Comparison of ENCODE assay signal across 21 cellular contexts in the genomic region with DNA sequence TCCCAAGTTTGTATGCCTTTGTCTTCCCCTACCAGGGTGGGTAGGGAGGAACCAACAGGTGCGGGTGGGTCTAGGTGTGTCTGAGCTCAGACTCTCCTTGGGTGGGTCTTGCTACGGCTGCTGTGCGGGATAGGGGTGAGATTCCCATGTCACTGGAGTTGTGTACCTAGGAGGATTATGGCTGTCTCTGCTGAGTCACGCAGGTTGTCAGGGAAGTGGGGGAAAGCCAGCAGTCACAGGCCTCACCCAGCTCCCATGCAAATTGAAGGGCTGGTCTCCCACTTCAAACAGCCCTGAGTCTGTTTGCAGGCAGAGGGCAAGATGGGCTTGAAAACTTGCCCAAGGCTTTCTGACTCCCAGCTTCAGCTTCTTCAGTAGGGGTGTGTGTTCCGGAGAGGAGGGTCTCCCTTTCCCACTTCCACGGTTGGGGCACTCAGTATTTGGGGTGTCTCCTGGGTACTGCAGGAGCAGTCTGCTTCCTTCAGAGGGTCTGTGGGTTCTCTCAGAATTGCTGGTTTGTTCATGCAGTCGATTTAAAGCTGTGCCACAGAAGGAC.
"Had no signal": no experiment of that assay in that cellular context is flagged by ENCODE, and none has a peak within 500 bp of the region (broad histone marks: within the 10 kb centered on the region; RNA-seq: fewer than 3 reads in every experiment).

No MANE protein-coding gene starts in this region.

- H3K9me3 ChIP-seq: right lobe of liver, testis, upper lobe of right lung had no signal

- H3K4me1 ChIP-seq: adrenal gland, breast epithelium, parathyroid adenoma, right lobe of liver, stomach, testis, upper lobe of right lung had no signal

- FAIRE-seq: astrocyte, endothelial cell of umbilical vein had no signal

- H3K79me2 ChIP-seq: parathyroid adenoma had no signal

- H3K27ac ChIP-seq: adrenal gland, breast epithelium, parathyroid adenoma, right lobe of liver, stomach, testis, upper lobe of right lung had no signal

- DNase-seq: activated CD4-positive, alpha-beta T cell treated with anti-CD3 and anti-CD28 coated beads for 1 hour; activated gamma-delta T cell treated with Interleukin-2 at 50 U/mL for 16 hours; adrenal gland; effector CD8-positive, alpha-beta T cell; foreskin melanocyte; glutamatergic neuron; hypothalamus; midbrain; right lobe of liver; stimulated activated CD4-positive, alpha-beta T cell treated with anti-CD3 and anti-CD28 coated beads, Interleukin-4, amount 100 ng/mL, for 24 hours; stomach; T1000; testis; upper lobe of right lung had no signal

- ATAC-seq: activated naive CD4-positive, alpha-beta T cell treated with anti-CD3 and anti-CD28 coated beads, Interleukin-2, amount 50 U/mL, for 72 hours; right lobe of liver; stimulated activated effector memory CD8-positive, alpha-beta T cell treated with anti-CD3 and anti-CD28 coated beads, Interleukin-12 subunit alpha, Interleukin-12 subunit beta, amount 100 ng/mL, for 72 hours; upper lobe of right lung had no signal

- H3K9ac ChIP-seq: parathyroid adenoma had no signal

- H3K36me3 ChIP-seq: adrenal gland, breast epithelium, right lobe of liver, stomach, upper lobe of right lung had no signal

- H3K27me3 ChIP-seq: adrenal gland, breast epithelium, right lobe of liver, testis, upper lobe of right lung had no signal

- H2AFZ ChIP-seq: parathyroid adenoma had no signal

- H3K4me3 ChIP-seq: adrenal gland, breast epithelium, lung, right lobe of liver, stomach, testis, upper lobe of right lung had no signal
